Comparison of ENCODE assay signal across 17 cellular contexts in genomic region chr5:29114331-29114768, GRCh38.
DNase-seq lines count a peak whose midpoint lies in the region; ATAC-seq, FAIRE-seq and TF ChIP-seq lines count a peak whose summit lies in the region.
"Had no signal": no experiment of that assay in that cellular context is flagged by ENCODE, and none has a peak within 500 bp of the region (broad histone marks: within the 10 kb centered on the region; RNA-seq: fewer than 3 reads in every experiment).

No MANE protein-coding gene starts in this region.

- H3K36me3 ChIP-seq in BE2C: no peaks in the 10 kb centered on the region
- H3K36me3 ChIP-seq in PC-3 (ENCODE audit: low read depth, low read length): no peaks in the 10 kb centered on the region
- no peaks in the 10 kb centered on the region for H3K36me3 ChIP-seq in endodermal cell (ENCODE audit: control insufficient read depth, insufficient read depth, low read length)

- TF ChIP-seq CTCF in BE2C (IDR thresholded peaks at IDR 0.05; ENCODE audit: low read depth, low read length): no peak
- TF ChIP-seq CTCF in PC-3 (conservative IDR thresholded peaks at IDR 0.05; ENCODE audit: low read depth, low read length): no peak
- no peak for TF ChIP-seq CTCF in endodermal cell (conservative IDR thresholded peaks at IDR 0.05)

- H3K27ac ChIP-seq in PC-3 (ENCODE audit: low read length): no peak overlapping the region
- no peak overlapping the region for H3K27ac ChIP-seq in endodermal cell (ENCODE audit: low read depth, low read length)

- H3K27me3 Mint-ChIP-seq in endodermal cell (ENCODE audit: insufficient read depth): no peaks in the 10 kb centered on the region
- H3K27me3 Mint-ChIP-seq: CD8-positive, alpha-beta memory T cell had no signal

- H3K9me3 ChIP-seq in BE2C: no peaks in the 10 kb centered on the region
- no peaks in the 10 kb centered on the region for H3K9me3 ChIP-seq in PC-3 (ENCODE audit: low read length)
- H3K9me3 ChIP-seq in endodermal cell (ENCODE audit: control insufficient read depth, low read length): peaks cover 18% of the 10 kb centered on the region

- POLR2A ChIA-PET in PC-3 (lab: Charles Lee; ENCODE audit: unreplicated experiment): no interaction called here

- peak; percentile 51 for DNase-seq in BE2C
- peak; percentile 52 for DNase-seq in LoVo (ENCODE audit: low spot score)
- peak; percentile 16 for DNase-seq in PC-3
- DNase-seq in endodermal cell: peak; percentile 59
- no peak for DNase-seq in frontal cortex (ENCODE audit: low spot score in 2 of 2)
- DNase-seq in NCI-H1694 (lab: John Stamatoyannopoulos, UW): no peak
- DNase-seq: CD8-positive, alpha-beta memory T cell; EL; HCEC 1CT; KG1; NCI-H1417 treated with DMSO at 0.1 percent for 48 hours; NCI-H2081 treated with DMSO at 0.1 percent for 48 hours; Right ventricle myocardium superior had no signal

- H3K4me1 Mint-ChIP-seq in endodermal cell: peaks cover 16% of the 10 kb centered on the region
- H3K4me1 Mint-ChIP-seq: CD8-positive, alpha-beta memory T cell had no signal

- H3F3A ChIP-seq in PC-3 (ENCODE audit: low read length, unreplicated experiment): no peaks in the 10 kb centered on the region

- intact Hi-C loops in PC-3 (cut with micrococcal nuclease): no loop called here

- no peak overlapping the region for H3K9ac ChIP-seq in PC-3 (ENCODE audit: low read length)
- peak overlapping the region; percentile 48 for H3K9ac ChIP-seq in endodermal cell (ENCODE audit: extremely low read depth, low read length, poor library complexity, severe bottlenecking)

- CTCF ChIA-PET in PC-3 (lab: Charles Lee): no interaction called here

- no peaks in the 10 kb centered on the region for H4K20me1 ChIP-seq in PC-3 (ENCODE audit: low read length)

- no peak overlapping the region for H3K4me2 ChIP-seq in PC-3 (ENCODE audit: low read length)

- no TSS peak for BruUV-seq in PC-3 (replicated peaks; lab: Mats Ljungman, UMichigan)

- H3K79me2 ChIP-seq in PC-3 (ENCODE audit: low read length): no peaks in the 10 kb centered on the region

- H3K27me3 ChIP-seq in BE2C (no peaks in the 10 kb centered on the region), PC-3 (ENCODE audit: low read length) (no peaks in the 10 kb centered on the region), endodermal cell (ENCODE audit: control insufficient read depth, insufficient read depth, low read length, poor library complexity, severe bottlenecking) (no peaks in the 10 kb centered on the region)

- peak overlapping the region; percentile 3 for H3K27ac Mint-ChIP-seq in endodermal cell
- H3K27ac Mint-ChIP-seq: CD8-positive, alpha-beta memory T cell; T-helper 1 cell treated with Interleukin-12 subunit alpha and Interleukin-12 subunit beta and Interleukin-4 antibody, amounts not matched to agents 30 μg/mL and 1 μg/mL, for 36 hours had no signal

- H3K4me3 Mint-ChIP-seq in endodermal cell: no peak overlapping the region
- H3K4me3 Mint-ChIP-seq: CD8-positive, alpha-beta memory T cell; T-helper 1 cell treated with Interleukin-12 subunit alpha and Interleukin-12 subunit beta and Interleukin-4 antibody, amounts not matched to agents 30 μg/mL and 1 μg/mL, for 36 hours had no signal

- H3K4me3 ChIP-seq in BE2C (ENCODE audit: low read depth, low read length) (no peak overlapping the region), PC-3 (ENCODE audit: low read length) (no peak overlapping the region), endodermal cell (ENCODE audit: low read length) (peak overlapping the region; percentile 65)

- peaks cover 5% of the 10 kb centered on the region for H3K36me3 Mint-ChIP-seq in endodermal cell (ENCODE audit: low read depth)
- H3K36me3 Mint-ChIP-seq: CD8-positive, alpha-beta memory T cell had no signal

- peaks cover 38% of the 10 kb centered on the region for H3K9me3 Mint-ChIP-seq in endodermal cell

- H3K9me2 ChIP-seq in PC-3 (replicated peaks; ENCODE audit: low read length): no peaks in the 10 kb centered on the region

- FAIRE-seq in frontal cortex (lab: Jason Lieb, UNC): no peak

- H2AFZ ChIP-seq in PC-3 (ENCODE audit: low read length): 0 out of 2 replicates have a peak overlapping the region, but pooled peaks have one; percentile 22

- ATAC-seq in PC-3 (peak; percentile 42), GM19452 (IDR thresholded peaks at IDR 0.05; ENCODE audit: unreplicated experiment) (no peak), GM21529 (IDR thresholded peaks at IDR 0.05; ENCODE audit: unreplicated experiment) (no peak)
- ATAC-seq: Panc1 had no signal

- H3K4me1 ChIP-seq in BE2C (no peaks in the 10 kb centered on the region; the same call in 1 of the 2 replicates), PC-3 (ENCODE audit: insufficient read depth, low read length) (no peaks in the 10 kb centered on the region), endodermal cell (ENCODE audit: control insufficient read depth, insufficient read depth, low read length) (no peaks in the 10 kb centered on the region)

Comparison
In these comparisons a context has a peak if more than half of its experiments do, and no peak if none do; other contexts are left out.
1. DNase-seq: peak in BE2C (single experiment), LoVo (single experiment), PC-3 (single experiment) and endodermal cell (single experiment); none in frontal cortex (0 of 2) and NCI-H1694 (single experiment).